Comparison of ENCODE assay signal across 23 cellular contexts in genomic region chr15:65634381-65634780, GRCh38.
"Had no signal": no experiment of that assay in that cellular context is flagged by ENCODE, and none has a peak within 500 bp of the region (broad histone marks: within the 10 kb centered on the region; RNA-seq: fewer than 3 reads in every experiment).

No MANE protein-coding gene starts in this region.

- H3K4me3 ChIP-seq: cardiac muscle cell, gastroesophageal sphincter, heart left ventricle, psoas muscle, skin epidermis, stomach, thoracic aorta, upper lobe of right lung had no signal

- DNase-seq: activated CD8-positive, alpha-beta memory T cell treated with anti-CD3 and anti-CD28 coated beads for 24 hours; activated CD8-positive, alpha-beta memory T cell treated with anti-CD3 and anti-CD28 coated beads, Interleukin-2, amount 50 U/mL, for 48 hours; activated gamma-delta T cell treated with Interleukin-2 at 50 U/mL for 16 hours; effector CD8-positive, alpha-beta T cell; heart left ventricle; kidney; naive thymus-derived CD4-positive, alpha-beta T cell; psoas muscle; right cardiac atrium; stimulated activated CD4-positive, alpha-beta T cell treated with anti-CD3 and anti-CD28 coated beads, Interleukin-15, amount 100 ng/mL, for 24 hours; stimulated activated CD4-positive, alpha-beta T cell treated with anti-CD3 and anti-CD28 coated beads, Interleukin-4, amount 100 ng/mL, for 24 hours; stomach; T1000; upper lobe of right lung had no signal

- H3K9me3 ChIP-seq: gastroesophageal sphincter, heart left ventricle, psoas muscle, stomach, thoracic aorta, upper lobe of right lung had no signal

- FAIRE-seq: endothelial cell of umbilical vein, kidney had no signal

- H3K27me3 ChIP-seq: cardiac muscle cell, gastroesophageal sphincter, heart left ventricle, stomach, upper lobe of right lung had no signal

- H3K27ac ChIP-seq: cardiac muscle cell, gastroesophageal sphincter, heart left ventricle, psoas muscle, skin epidermis, stomach, thoracic aorta, upper lobe of right lung had no signal

- H3K36me3 ChIP-seq: cardiac muscle cell, gastroesophageal sphincter, heart left ventricle, stomach, thoracic aorta, upper lobe of right lung had no signal

- ATAC-seq: activated CD4-positive, CD25-positive, alpha-beta regulatory T cell treated with anti-CD3 and anti-CD28 coated beads, Interleukin-2, amount 50 U/mL, for 24 hours; activated naive CD4-positive, alpha-beta T cell treated with anti-CD3 and anti-CD28 coated beads, Interleukin-2, amount 50 U/mL, for 72 hours; gastroesophageal sphincter; heart left ventricle; left lobe of liver; naive thymus-derived CD4-positive, alpha-beta T cell; psoas muscle; right cardiac atrium; stimulated activated effector memory CD8-positive, alpha-beta T cell treated with anti-CD3 and anti-CD28 coated beads, Interleukin-12 subunit alpha, Interleukin-12 subunit beta, amount 100 ng/mL, for 72 hours; upper lobe of right lung had no signal
